14 cellular contexts compared by ENCODE assay signal in genomic region chr17:64155090-64155630, GRCh38. TPM values are rescaled to one million over a fixed set of nuclear protein-coding genes. Genes with fewer than 3 reads are reported as not detected.
DNase-seq lines count a peak whose midpoint lies in the region; ATAC-seq and TF ChIP-seq lines count a peak whose summit lies in the region.
"Had no signal": no experiment of that assay in that cellular context is flagged by ENCODE, and none has a peak within 500 bp of the region (broad histone marks: within the 10 kb centered on the region; RNA-seq: fewer than 3 reads in every experiment).

No MANE protein-coding gene starts in this region.

- H3K4me3 Mint-ChIP-seq in activated T-helper 17 cell treated with anti-CD3 and anti-CD28 coated beads, Interleukin-2, amount 50 U/mL, for 72 hours = no peak overlapping the region
- H3K4me3 Mint-ChIP-seq: activated T-helper 1 cell treated with anti-CD3 and anti-CD28 coated beads, Interleukin-12 subunit alpha, Interleukin-12 subunit beta, Interleukin-2, Interleukin-4 antibody, amounts not matched to agents 30 ng/mL and 10 ng/mL and 1 ng/mL, durations not matched to agents 14 hours and 24 hours and 36 hours; WTC11 had no signal

- POLR2A ChIA-PET in PC-9 (lab: Charles Lee; ENCODE audit: unreplicated experiment) = no interaction called here

- no peaks in the 10 kb centered on the region for H3K79me2 ChIP-seq in PC-9 (ENCODE audit: low read depth)

- no peaks in the 10 kb centered on the region for H3K9me2 ChIP-seq in PC-9 (ENCODE audit: insufficient read depth)

- H3K4me1 ChIP-seq in BLaER1 treated with 17β-estradiol and CSF1 and Interleukin-3, amounts not matched to agents 10 nM and 100 nM = peaks cover 31 to 50% (median 39%) of the 10 kb centered on the region in 10 experiments
- H3K4me1 ChIP-seq in gastrocnemius medialis (peaks cover 97 to 99% of the 10 kb centered on the region in 2 donors), PC-9 (replicated peaks; ENCODE audit: insufficient read depth) (peaks cover 18% of the 10 kb centered on the region)

- H3K27ac ChIP-seq in BLaER1 treated with 17β-estradiol and CSF1 and Interleukin-3, amounts not matched to agents 10 nM and 100 nM = peak overlapping the region in 9 of 11 experiments; percentile 11 to 64 (median 44); a peak in 17 of 22 replicates
- H3K27ac ChIP-seq in layer of hippocampus (ENCODE audit: low read depth, low read length) (peak overlapping the region; percentile 93), gastrocnemius medialis (peak overlapping the region; percentile 98 to 99 (median 98)), PC-9 (no peak overlapping the region)
- H3K27ac ChIP-seq: brain microvascular endothelial cell had no signal

- in situ Hi-C loops in gastrocnemius medialis (cut with MboI; ENCODE audit: low sequenced_read_pairs in 4 of 4) = no loop called here

- H3K36me3 Mint-ChIP-seq in activated T-helper 17 cell treated with anti-CD3 and anti-CD28 coated beads, Interleukin-2, amount 50 U/mL, for 72 hours (ENCODE audit: low read depth) = peaks cover 41% of the 10 kb centered on the region

- H2AFZ ChIP-seq in PC-9 = no peak overlapping the region

- BruUV-seq in PC-9 (replicated peaks; lab: Mats Ljungman, UMichigan) = no TSS peak

- no peaks in the 10 kb centered on the region for H3K4me1 Mint-ChIP-seq in activated T-helper 17 cell treated with anti-CD3 and anti-CD28 coated beads, Interleukin-2, amount 50 U/mL, for 72 hours

- no peaks in the 10 kb centered on the region for H3K27me3 Mint-ChIP-seq in activated T-helper 17 cell treated with anti-CD3 and anti-CD28 coated beads, Interleukin-2, amount 50 U/mL, for 72 hours

- no peaks in the 10 kb centered on the region for H3K27me3 ChIP-seq in BLaER1 treated with 17β-estradiol and CSF1 and Interleukin-3, amounts not matched to agents 10 nM and 100 nM
- H3K27me3 ChIP-seq in layer of hippocampus (ENCODE audit: control insufficient read depth, insufficient read depth, low read length) = no peaks in the 10 kb centered on the region
- no peaks in the 10 kb centered on the region for H3K27me3 ChIP-seq in gastrocnemius medialis
- H3K27me3 ChIP-seq in PC-9 (ENCODE audit: insufficient read depth, low read depth) = no peaks in the 10 kb centered on the region
- H3K27me3 ChIP-seq: brain microvascular endothelial cell had no signal

- H3F3A ChIP-seq in PC-9 (ENCODE audit: insufficient read depth, low read depth) = peaks cover 18% of the 10 kb centered on the region

- CTCF ChIA-PET in PC-9 (lab: Charles Lee) = interaction anchor here (0.8 kb wide), 1 partner anchor 21 kb away, joined by 3 read pairs; no protein-coding TSS in a partner anchor

- H3K9me3 ChIP-seq in BLaER1 treated with 17β-estradiol and CSF1 and Interleukin-3, amounts not matched to agents 10 nM and 100 nM (replicated peaks in 1 of 11) = no peaks in the 10 kb centered on the region
- H3K9me3 ChIP-seq in gastrocnemius medialis = no peaks in the 10 kb centered on the region
- no peaks in the 10 kb centered on the region for H3K9me3 ChIP-seq in PC-9 (ENCODE audit: insufficient read depth, low read depth)

- no peaks in the 10 kb centered on the region for H3K9me3 Mint-ChIP-seq in activated T-helper 17 cell treated with anti-CD3 and anti-CD28 coated beads, Interleukin-2, amount 50 U/mL, for 72 hours
- H3K9me3 Mint-ChIP-seq: activated T-helper 1 cell treated with anti-CD3 and anti-CD28 coated beads, Interleukin-12 subunit alpha, Interleukin-12 subunit beta, Interleukin-2, Interleukin-4 antibody, amounts not matched to agents 30 ng/mL and 10 ng/mL and 1 ng/mL, durations not matched to agents 14 hours and 24 hours and 36 hours; WTC11 had no signal

- intact Hi-C loops in gastrocnemius medialis (cut with DNase I; ENCODE audit: low total_unique reads) (no loop called here), PC-9 (cut with micrococcal nuclease; ENCODE audit: unreplicated experiment) (no loop called here)

- ATAC-seq in activated T-helper 17 cell treated with anti-CD3 and anti-CD28 coated beads, Interleukin-2, amount 50 U/mL, for 72 hours (replicated peaks) = peak; percentile 42
- ATAC-seq in gastrocnemius medialis = no peak

- peak overlapping the region; percentile 55 for H3K27ac Mint-ChIP-seq in activated T-helper 17 cell treated with anti-CD3 and anti-CD28 coated beads, Interleukin-2, amount 50 U/mL, for 72 hours
- H3K27ac Mint-ChIP-seq: activated T-helper 1 cell treated with anti-CD3 and anti-CD28 coated beads, Interleukin-12 subunit alpha, Interleukin-12 subunit beta, Interleukin-2, Interleukin-4 antibody, amounts not matched to agents 30 ng/mL and 10 ng/mL and 1 ng/mL, durations not matched to agents 14 hours and 24 hours and 36 hours; WTC11 had no signal

- H4K20me1 ChIP-seq in BLaER1 treated with 17β-estradiol and CSF1 and Interleukin-3, amounts not matched to agents 10 nM and 100 nM = no peaks in the 10 kb centered on the region
- no peaks in the 10 kb centered on the region for H4K20me1 ChIP-seq in PC-9 (ENCODE audit: insufficient read depth)

- TF ChIP-seq POLR2A in gastrocnemius medialis (IDR thresholded peaks at IDR 0.05) = no peak

- peak overlapping the region; percentile 67 to 93 (median 77) for H3K4me2 ChIP-seq in BLaER1 treated with 17β-estradiol and CSF1 and Interleukin-3, amounts not matched to agents 10 nM and 100 nM
- no peak overlapping the region for H3K4me2 ChIP-seq in PC-9

- peak overlapping the region in 3 of 10 experiments; percentile 4 to 20 (median 6); a peak in 1 of 20 replicates for H3K4me3 ChIP-seq in BLaER1 treated with 17β-estradiol and CSF1 and Interleukin-3, amounts not matched to agents 10 nM and 100 nM
- H3K4me3 ChIP-seq in gastrocnemius medialis (peak overlapping the region in 1 of 4 donors; percentile 16), PC-9 (no peak overlapping the region)

- no peak for DNase-seq in gastrocnemius medialis
- no peak for DNase-seq in NCI-H128 (lab: John Stamatoyannopoulos, UW; ENCODE audit: unreplicated experiment)
- no peak for DNase-seq in NK-92 (lab: John Stamatoyannopoulos, UW; ENCODE audit: unreplicated experiment)
- no peak for DNase-seq in NCI-H510A treated with DMSO at 0.1 percent for 48 hours (lab: John Stamatoyannopoulos, UW)
- DNase-seq in PC-9 = no peak
- DNase-seq: brain microvascular endothelial cell, DMS79, NCI-H1105, NCI-H446 had no signal

- H3K36me3 ChIP-seq in BLaER1 treated with 17β-estradiol and CSF1 and Interleukin-3, amounts not matched to agents 10 nM and 100 nM = peaks cover 19 to 62% (median 32%) of the 10 kb centered on the region in 11 experiments; a peak in 21 of 22 replicates
- peaks cover 0 to under 1% of the 10 kb centered on the region in 2 donors for H3K36me3 ChIP-seq in gastrocnemius medialis
- no peaks in the 10 kb centered on the region for H3K36me3 ChIP-seq in PC-9 (ENCODE audit: low read depth)
- H3K36me3 ChIP-seq: brain microvascular endothelial cell had no signal

- H3K9ac ChIP-seq in BLaER1 treated with 17β-estradiol and CSF1 and Interleukin-3, amounts not matched to agents 10 nM and 100 nM = peak overlapping the region in 9 of 11 experiments; percentile 17 to 59 (median 37); a peak in 14 of 22 replicates

- TF ChIP-seq CTCF in gastrocnemius medialis (IDR thresholded peaks at IDR 0.05 in 4 of 5, conservative IDR thresholded peaks at IDR 0.05 in 1 of 5) (no peak), PC-9 (conservative IDR thresholded peaks at IDR 0.05) (no peak)

RNA-seq across cellular contexts. Expression of gene ERN1, which starts 25.2 kb away (rescaled TPM):
- 10 to 100 TPM; 42.2 to 93.3 TPM for total RNA-seq in activated T-helper 17 cell treated with anti-CD3 and anti-CD28 coated beads, Interleukin-2, amount 50 U/mL, for 72 hours
- total RNA-seq in gastrocnemius medialis (10 to 100 TPM in 3 of 4 donors, 1 to 10 TPM in 1; 9.7 to 27.5 (median 13.8) TPM), PC-9 (2021) (9.2 and 11.7 TPM in 2 replicates)
